ENCODE assay signal across 21 cellular contexts in the genomic region with DNA sequence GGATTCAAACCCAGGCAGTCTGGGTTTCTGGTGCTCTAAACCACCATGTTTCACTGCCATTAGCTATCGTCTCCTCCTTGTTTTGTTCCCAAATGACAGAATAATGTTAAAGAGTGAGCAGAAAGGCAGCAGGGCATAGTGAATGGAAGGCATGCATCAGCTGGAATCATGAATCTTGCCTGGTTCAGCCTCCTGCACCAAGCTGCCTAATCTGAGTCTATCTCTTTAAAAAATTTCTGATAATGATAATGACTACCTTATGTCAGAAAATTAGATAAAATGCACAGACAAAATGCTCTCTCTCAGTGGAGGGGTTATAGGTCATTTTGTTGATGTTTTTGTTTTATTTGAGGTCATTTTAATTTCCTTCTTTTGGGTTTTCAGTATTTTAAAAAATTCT.
DNase-seq lines count a peak whose midpoint lies in the region; ATAC-seq and TF ChIP-seq lines count a peak whose summit lies in the region.
"Had no signal": no experiment of that assay in that cellular context is flagged by ENCODE, and none has a peak within 500 bp of the region (broad histone marks: within the 10 kb centered on the region; RNA-seq: fewer than 3 reads in every experiment).

No MANE protein-coding gene starts in this region.

- H4K91ac ChIP-seq in trophoblast cell (ENCODE audit: low read depth, low read length) = no peak overlapping the region

- H2BK12ac ChIP-seq in trophoblast cell (ENCODE audit: low read length) = no peak overlapping the region

- no peak overlapping the region for H2BK120ac ChIP-seq in trophoblast cell (ENCODE audit: insufficient read depth, low read length, poor library complexity)

- H3K9me3 ChIP-seq in Karpas-422 (ENCODE audit: low read length) (no peaks in the 10 kb centered on the region), SK-N-SH (no peaks in the 10 kb centered on the region), trophoblast cell (ENCODE audit: insufficient read depth, low read depth, low read length) (no peaks in the 10 kb centered on the region), upper lobe of right lung (no peaks in the 10 kb centered on the region)
- H3K9me3 ChIP-seq: BE2C, BLaER1 had no signal

- H4K12ac ChIP-seq in trophoblast cell (ENCODE audit: low read depth, low read length) = no peak overlapping the region

- H3K4me1 ChIP-seq in Karpas-422 (ENCODE audit: low read length) (no peaks in the 10 kb centered on the region), SK-N-SH (ENCODE audit: control insufficient read depth in 1 of 2, insufficient read depth in 2 of 2, low read depth in 1 of 2, low read length in 1 of 2) (peaks cover 7 to 42% of the 10 kb centered on the region in 2 experiments; a peak in 3 of 4 replicates), trophoblast cell (ENCODE audit: control insufficient read depth in 1 of 2, insufficient read depth in 2 of 2, low read length in 2 of 2) (peaks cover 3% of the 10 kb centered on the region in 2 experiments), upper lobe of right lung (no peaks in the 10 kb centered on the region)

- TF ChIP-seq RAD21 in SK-N-SH (IDR thresholded peaks at IDR 0.05; ENCODE audit: low read length) = peak; percentile 55

- H3K79me2 ChIP-seq in Karpas-422 (ENCODE audit: low read length) (no peaks in the 10 kb centered on the region), SK-N-SH (ENCODE audit: insufficient read depth) (no peaks in the 10 kb centered on the region), trophoblast cell (ENCODE audit: control insufficient read depth, insufficient read depth, low read length, poor library complexity) (no peaks in the 10 kb centered on the region)

- no peak overlapping the region for H2AK5ac ChIP-seq in trophoblast cell (ENCODE audit: low read length)

- no peaks in the 10 kb centered on the region for H3K9me2 ChIP-seq in Karpas-422 (replicated peaks; ENCODE audit: insufficient read depth, low read length)
- no peaks in the 10 kb centered on the region for H3K9me2 ChIP-seq in SK-N-SH

- TF ChIP-seq EP300 in SK-N-SH (IDR thresholded peaks at IDR 0.05; ENCODE audit: borderline replicate concordance in 1 of 2, low read depth in 1 of 2, low read length in 1 of 2) = peak in 1 of 2 experiments; percentile 98; a peak in 2 of 4 replicates

- DNase-seq in Karpas-422 (peak; percentile 23), SK-N-SH (peak; percentile 34), trophoblast cell (no peak), SW480 (ENCODE audit: low spot score) (no peak), upper lobe of right lung (no peak)
- DNase-seq: 8988T; ACHN; BE2C; C1 segment of cervical spinal cord; CD4-positive, alpha-beta memory T cell; CD4-positive, CD25-positive, alpha-beta regulatory T cell; CD8-positive, alpha-beta memory T cell; COR-L47; DMS 273 treated with DMSO at 0.1 percent for 48 hours; DMS53; DMS79; DND-41; EL; GDM1 had no signal

- H3K23ac ChIP-seq in trophoblast cell (ENCODE audit: low read length) = no peak overlapping the region

- H3K27ac ChIP-seq in Karpas-422 (ENCODE audit: low read length) (no peak overlapping the region), SK-N-SH (ENCODE audit: low read depth in 2 of 2, low read length in 1 of 2) (peak overlapping the region; percentile 48 to 100; a peak in 3 of 4 replicates), trophoblast cell (ENCODE audit: low read depth, low read length) (no peak overlapping the region), upper lobe of right lung (no peak overlapping the region)
- H3K27ac ChIP-seq: BLaER1 had no signal

- H2BK5ac ChIP-seq in trophoblast cell (ENCODE audit: low read depth, low read length, poor library complexity) = no peak overlapping the region

- H3K9ac ChIP-seq in Karpas-422 (ENCODE audit: low read length) (no peak overlapping the region), SK-N-SH (no peak overlapping the region), trophoblast cell (ENCODE audit: low read length) (no peak overlapping the region)
- H3K9ac ChIP-seq: BLaER1 had no signal

- H3K27me3 ChIP-seq in Karpas-422 (ENCODE audit: low read length) (no peaks in the 10 kb centered on the region), SK-N-SH (ENCODE audit: insufficient read depth) (no peaks in the 10 kb centered on the region), trophoblast cell (ENCODE audit: insufficient read depth, low read length) (no peaks in the 10 kb centered on the region), upper lobe of right lung (no peaks in the 10 kb centered on the region)
- H3K27me3 ChIP-seq: BE2C, BLaER1 had no signal

- H3K14ac ChIP-seq in trophoblast cell (ENCODE audit: low read length) = no peak overlapping the region

- CTCF ChIA-PET in SK-N-SH (lab: Yijun Ruan, JAX) = interaction anchor here (0.6 to 10.1 kb wide), 9 partner anchors 10 to 1184 kb away, joined by 3 to 108 read pairs (median 4); no protein-coding TSS in a partner anchor

- intact Hi-C loops in upper lobe of right lung (cut with DNase I) = no loop called here

- ATAC-seq in upper lobe of right lung = no peak
- ATAC-seq: GM12878 had no signal

- no peak overlapping the region for H3K4me2 ChIP-seq in Karpas-422 (ENCODE audit: low read depth, low read length, poor library complexity, severe bottlenecking)
- H3K4me2 ChIP-seq in SK-N-SH = no peak overlapping the region; the same call in 1 of the 2 replicates
- no peak overlapping the region for H3K4me2 ChIP-seq in trophoblast cell (ENCODE audit: low read length)
- H3K4me2 ChIP-seq: BLaER1 had no signal

- H3K4ac ChIP-seq in trophoblast cell (ENCODE audit: low read depth, low read length) = no peak overlapping the region

- WGBS in SK-N-SH (ENCODE audit: low lambda C conversion rate) = 92% methylated on average over 1 of the region's 1 CpG
- WGBS in trophoblast cell (ENCODE audit: extremely low coverage, insufficient coverage, insufficient read length) = no CpG with 5 or more reads among the region's 1 CpG

- H2AFZ ChIP-seq in Karpas-422 (ENCODE audit: low read length) (no peak overlapping the region), SK-N-SH (ENCODE audit: low read depth) (no peak overlapping the region), trophoblast cell (ENCODE audit: insufficient read depth, low read length, poor library complexity) (no peak overlapping the region)

- no peak overlapping the region for H3K4me3 ChIP-seq in Karpas-422 (ENCODE audit: low read length)
- no peak overlapping the region for H3K4me3 ChIP-seq in SK-N-SH (ENCODE audit: low read depth in 2 of 2, low read length in 1 of 2)
- no peak overlapping the region for H3K4me3 ChIP-seq in trophoblast cell (ENCODE audit: low read depth, low read length)
- H3K4me3 ChIP-seq in upper lobe of right lung = no peak overlapping the region
- H3K4me3 ChIP-seq: BLaER1, GM12878 had no signal

- POLR2A ChIA-PET in SK-N-SH (lab: Yijun Ruan, JAX) = interaction anchor here (0.9 to 2.1 kb wide), 11 partner anchors 24 to 1182 kb away, joined by 3 to 20 read pairs (median 9); a partner anchor contains a TSS

- H3K79me1 ChIP-seq in trophoblast cell (ENCODE audit: low read length) = no peaks in the 10 kb centered on the region

- TF ChIP-seq CTCF in SK-N-SH (IDR thresholded peaks at IDR 0.05) (no peak), upper lobe of right lung (IDR thresholded peaks at IDR 0.05) (no peak)

- H4K20me1 ChIP-seq in Karpas-422 (ENCODE audit: insufficient read depth, low read depth, low read length) (no peaks in the 10 kb centered on the region), SK-N-SH (ENCODE audit: insufficient read depth) (no peaks in the 10 kb centered on the region)
- H4K20me1 ChIP-seq: BLaER1 had no signal

- H3K36me3 ChIP-seq in Karpas-422 (ENCODE audit: insufficient read depth, low read length) (no peaks in the 10 kb centered on the region), SK-N-SH (replicated peaks in 1 of 2; ENCODE audit: control insufficient read depth in 1 of 2, insufficient read depth in 2 of 2, low read length in 1 of 2) (no peaks in the 10 kb centered on the region), trophoblast cell (ENCODE audit: control insufficient read depth in 1 of 2, insufficient read depth in 2 of 2, low read length in 2 of 2) (no peaks in the 10 kb centered on the region), upper lobe of right lung (no peaks in the 10 kb centered on the region)
- H3K36me3 ChIP-seq: BE2C, BLaER1 had no signal

- no peak overlapping the region for H4K8ac ChIP-seq in trophoblast cell (ENCODE audit: low read depth, low read length)

- H3K18ac ChIP-seq in trophoblast cell (ENCODE audit: low read length) = no peak overlapping the region

- no peaks in the 10 kb centered on the region for H3F3A ChIP-seq in SK-N-SH (replicated peaks; ENCODE audit: insufficient read depth)

TF ChIP-seq in SK-N-SH, 30 proteins besides CTCF, POLR2A, EP300 and RAD21 (continues in another document):
- TF ChIP-seq CHD2 (IDR thresholded peaks at IDR 0.05; ENCODE audit: low read length, partially characterized antibody) (peak; percentile 68), FOXJ3 (CRISPR knock-in tag; IDR thresholded peaks at IDR 0.05) (peak; percentile 38; the same call in 1 of the 2 replicates), MXI1 (IDR thresholded peaks at IDR 0.05; ENCODE audit: low read depth, low read length) (peak; percentile 47; the same call in 1 of the 2 replicates), GABPA (IDR thresholded peaks at IDR 0.05; ENCODE audit: low read depth) (no peak), RCOR1 (IDR thresholded peaks at IDR 0.05; ENCODE audit: low read length) (peak; percentile 81; the same call in 1 of the 2 replicates), TAF1 (IDR thresholded peaks at IDR 0.05; ENCODE audit: borderline replicate concordance, low read depth, low read length) (no peak), TCF12 (IDR thresholded peaks at IDR 0.05) (peak; percentile 38; the same call in 1 of the 2 replicates)
- TF ChIP-seq, protein P1, sequence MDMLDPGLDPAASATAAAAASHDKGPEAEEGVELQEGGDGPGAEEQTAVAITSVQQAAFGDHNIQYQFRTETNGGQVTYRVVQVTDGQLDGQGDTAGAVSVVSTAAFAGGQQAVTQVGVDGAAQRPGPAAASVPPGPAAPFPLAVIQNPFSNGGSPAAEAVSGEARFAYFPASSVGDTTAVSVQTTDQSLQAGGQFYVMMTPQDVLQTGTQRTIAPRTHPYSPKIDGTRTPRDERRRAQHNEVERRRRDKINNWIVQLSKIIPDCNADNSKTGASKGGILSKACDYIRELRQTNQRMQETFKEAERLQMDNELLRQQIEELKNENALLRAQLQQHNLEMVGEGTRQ (IDR thresholded peaks at IDR 0.05; ENCODE audit: borderline replicate concordance, low read depth, low read length) = no peak
- TF ChIP-seq, protein P2, sequence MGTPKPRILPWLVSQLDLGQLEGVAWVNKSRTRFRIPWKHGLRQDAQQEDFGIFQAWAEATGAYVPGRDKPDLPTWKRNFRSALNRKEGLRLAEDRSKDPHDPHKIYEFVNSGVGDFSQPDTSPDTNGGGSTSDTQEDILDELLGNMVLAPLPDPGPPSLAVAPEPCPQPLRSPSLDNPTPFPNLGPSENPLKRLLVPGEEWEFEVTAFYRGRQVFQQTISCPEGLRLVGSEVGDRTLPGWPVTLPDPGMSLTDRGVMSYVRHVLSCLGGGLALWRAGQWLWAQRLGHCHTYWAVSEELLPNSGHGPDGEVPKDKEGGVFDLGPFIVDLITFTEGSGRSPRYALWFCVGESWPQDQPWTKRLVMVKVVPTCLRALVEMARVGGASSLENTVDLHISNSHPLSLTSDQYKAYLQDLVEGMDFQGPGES (IDR thresholded peaks at IDR 0.05; ENCODE audit: low read depth, low read length) = no peak

Comparison
In these comparisons a context has a peak if more than half of its experiments do, and no peak if none do; other contexts are left out.
1. DNase-seq: peak in Karpas-422 (single experiment) and SK-N-SH (single experiment); none in trophoblast cell (0 of 2), SW480 (single experiment) and upper lobe of right lung (single experiment).
2. H3K27ac ChIP-seq: peak in SK-N-SH (2 of 2); none in Karpas-422 (single experiment), trophoblast cell (single experiment) and upper lobe of right lung (single experiment).